8 cellular contexts compared by ENCODE assay signal in genomic region chr2:71129891-71130324, GRCh38. TPM values are rescaled to one million over a fixed set of nuclear protein-coding genes. Genes with fewer than 3 reads are reported as not detected.
DNase-seq lines count a peak whose midpoint lies in the region; ATAC-seq, FAIRE-seq and TF ChIP-seq lines count a peak whose summit lies in the region.

Gene MCEE, minus strand, starts transcription at chr2:71130229. Its CDS starts 10 bp downstream, at chr2:71130219.

- peak within 1 kb of the TSS; percentile 72 for H3K27ac ChIP-seq in endothelial cell of umbilical vein (ENCODE audit: insufficient read depth, low read depth, low read length)

- DNase-seq in COLO829 (ENCODE audit: low spot score): peak; percentile 80
- DNase-seq in HPDE6-E6E7 (ENCODE audit: extremely low spot score): peak; percentile 84
- DNase-seq in NK-92 treated with Interleukin-12 subunit alpha and Interleukin-12 subunit beta, amount 100 ng/mL, for 24 hours (lab: John Stamatoyannopoulos, UW): peak; percentile 81
- peak; percentile 54 for DNase-seq in activated CD8-positive, alpha-beta memory T cell treated with anti-CD3 and anti-CD28 coated beads, Interleukin-2, amount 50 U/mL, for 1 hour (ENCODE audit: extremely low read depth)
- peak; percentile 89 for DNase-seq in endothelial cell of umbilical vein (ENCODE audit: low read depth, low spot score)
- peak; percentile 79 for DNase-seq in stimulated activated CD8-positive, alpha-beta memory T cell treated with anti-CD3 and anti-CD28 coated beads, Interleukin-7, amount 100 ng/mL, for 24 hours (ENCODE audit: low read depth)

- dilution Hi-C loops in endothelial cell of umbilical vein (cut with MboI; ENCODE audit: extremely low pct_ligation_motif_present, low sequenced_read_pairs): no loop called here

- H3K4me3 ChIP-seq in endothelial cell of umbilical vein (replicated peaks in 1 of 3; ENCODE audit: insufficient read depth in 1 of 3, low read depth in 1 of 3, low read length in 3 of 3) (peak within 1 kb of the TSS; percentile 53 to 92 (median 90)), mucosa of stomach (ENCODE audit: low read length) (peak within 1 kb of the TSS; percentile 94)

- H3K4me1 ChIP-seq in endothelial cell of umbilical vein (ENCODE audit: control insufficient read depth, extremely low read depth, insufficient read depth, low read length): peaks cover 16% of the 10 kb centered on the region
- no peaks in the 10 kb centered on the region for H3K4me1 ChIP-seq in mucosa of stomach (ENCODE audit: control insufficient read depth, insufficient read depth, low read length)

- intact Hi-C loops in endothelial cell of umbilical vein (cut with micrococcal nuclease): loop anchor here (1.0 to 5.0 kb wide), 4 partner anchors 30 to 138 kb away; partner anchors contain the start of genes NAGK, PAIP2B and TEX261

- peak within 1 kb of the TSS; percentile 96 for H3K4me2 ChIP-seq in endothelial cell of umbilical vein (ENCODE audit: insufficient read depth, low read length)

- CTCF ChIA-PET in endothelial cell of umbilical vein (lab: Charles Lee): interaction anchor here (1.2 to 2.4 kb wide), 2 partner anchors 20 to 29 kb away, joined by 3 to 15 read pairs; no protein-coding TSS in a partner anchor

- no TSS peak for BruUV-seq in endothelial cell of umbilical vein (replicated peaks; lab: Mats Ljungman, UMichigan)

- H3K9ac ChIP-seq in endothelial cell of umbilical vein (replicated peaks; ENCODE audit: extremely low read depth, insufficient read depth, low read length): peak within 1 kb of the TSS; percentile 73
- peak within 1 kb of the TSS; percentile 91 for H3K9ac ChIP-seq in mucosa of stomach (ENCODE audit: low read length)

- POLR2A ChIA-PET in endothelial cell of umbilical vein (lab: Charles Lee): interaction anchor here (0.7 kb wide), 1 partner anchor 19 kb away, joined by 3 read pairs; no protein-coding TSS in a partner anchor

- peak; percentile 59 for ATAC-seq in GM19468 (IDR thresholded peaks at IDR 0.05; ENCODE audit: extremely low read depth, unreplicated experiment)

- H3K36me3 ChIP-seq in endothelial cell of umbilical vein (ENCODE audit: control insufficient read depth in 2 of 2, extremely low read depth in 1 of 2, insufficient read depth in 2 of 2, low read length in 2 of 2) (peaks cover 2 to 7% of the 10 kb centered on the region in 2 experiments), mucosa of stomach (ENCODE audit: control insufficient read depth, insufficient read depth, low read length) (no peaks in the 10 kb centered on the region)

- no peaks in the 10 kb centered on the region for H3K9me1 ChIP-seq in endothelial cell of umbilical vein (replicated peaks; ENCODE audit: control insufficient read depth, extremely low read depth, insufficient read depth, low read length)

- H4K20me1 ChIP-seq in endothelial cell of umbilical vein (replicated peaks; ENCODE audit: control insufficient read depth, extremely low read depth, insufficient read depth, low read length): no peaks in the 10 kb centered on the region

- TF ChIP-seq POLR2A in endothelial cell of umbilical vein (IDR thresholded peaks at IDR 0.05; ENCODE audit: low read depth, low read length): no peak

- FAIRE-seq in endothelial cell of umbilical vein (lab: Jason Lieb, UNC): no peak

- peak within 1 kb of the TSS; percentile 72 for H2AFZ ChIP-seq in endothelial cell of umbilical vein (ENCODE audit: low read depth, low read length)

- TF ChIP-seq CTCF in endothelial cell of umbilical vein (IDR thresholded peaks at IDR 0.05; ENCODE audit: extremely low read depth in 1 of 2, insufficient read depth in 1 of 2, low read depth in 1 of 2, low read length in 2 of 2): no peak

- peaks cover 36% of the 10 kb centered on the region for H3K79me2 ChIP-seq in endothelial cell of umbilical vein (ENCODE audit: control insufficient read depth, insufficient read depth, low read length)

- H3K27me3 ChIP-seq in endothelial cell of umbilical vein (ENCODE audit: control insufficient read depth in 2 of 2, insufficient read depth in 2 of 2, low read length in 2 of 2) (no peaks in the 10 kb centered on the region), mucosa of stomach (ENCODE audit: control insufficient read depth, insufficient read depth, low read length) (no peaks in the 10 kb centered on the region)

- no peaks in the 10 kb centered on the region for H3K9me3 ChIP-seq in endothelial cell of umbilical vein (replicated peaks; ENCODE audit: control insufficient read depth, insufficient read depth, low read length)
- H3K9me3 ChIP-seq in mucosa of stomach (ENCODE audit: control insufficient read depth, low read length): no peaks in the 10 kb centered on the region

TF ChIP-seq in endothelial cell of umbilical vein, 7 proteins besides CTCF, POLR2A, EP300 and RAD21:
- TF ChIP-seq MYC (IDR thresholded peaks at IDR 0.05; ENCODE audit: low read depth, low read length) (no peak), EZH2 (IDR thresholded peaks at IDR 0.05; ENCODE audit: borderline replicate concordance, low read depth, low read length, severe bottlenecking) (no peak), FOS (IDR thresholded peaks at IDR 0.05; ENCODE audit: borderline replicate concordance, insufficient read depth, low read length) (no peak), GATA2 (IDR thresholded peaks at IDR 0.05; ENCODE audit: insufficient read depth, insufficient read length, low read depth, low read length) (no peak), POLR2AphosphoS5 (IDR thresholded peaks at IDR 0.05; ENCODE audit: insufficient read depth, low read depth, low read length) (no peak), JUN (IDR thresholded peaks at IDR 0.05; ENCODE audit: borderline replicate concordance, insufficient read depth, insufficient read length, low read depth) (no peak), MAX (IDR thresholded peaks at IDR 0.05; ENCODE audit: insufficient read depth, insufficient read length) (no peak)
TF ChIP-seq in endothelial cell of umbilical vein: peak in this region for 0.

RNA-seq across cellular contexts. Expression of gene MCEE, which starts in this region (rescaled TPM):
- total RNA-seq in endothelial cell of umbilical vein: 6.8 and 9.9 TPM in 2 replicates
- polyA plus RNA-seq in endothelial cell of umbilical vein: 4.0 and 4.9 TPM in 2 replicates
- 5.4 and 6.2 TPM in 2 replicates for polyA plus RNA-seq in endothelial cell of umbilical vein (2011; cell fraction: cytosol; rRNA removed)
- polyA plus RNA-seq in endothelial cell of umbilical vein (2011; cell fraction: nucleus; rRNA removed): 10.3 and 10.4 TPM in 2 replicates
- 8.0 and 8.2 TPM in 2 replicates for polyA plus RNA-seq in endothelial cell of umbilical vein (2012)
- polyA minus RNA-seq in endothelial cell of umbilical vein: 2.7 and 3.5 TPM in 2 replicates
- polyA minus RNA-seq in endothelial cell of umbilical vein (2011; cell fraction: cytosol; rRNA and poly(A)+ RNA removed): 5.7 TPM
- polyA minus RNA-seq in endothelial cell of umbilical vein (2011; cell fraction: nucleus; rRNA and poly(A)+ RNA removed): 7.8 and 8.1 TPM in 2 replicates

Comparison
In these comparisons a context has a peak if more than half of its experiments do, and no peak if none do; other contexts are left out.
1. Peak in every context shown above with its lines: DNase-seq, ATAC-seq, H3K4me3 ChIP-seq and H3K27ac ChIP-seq.